ENCODE assay signal across 19 cellular contexts in the genomic region with DNA sequence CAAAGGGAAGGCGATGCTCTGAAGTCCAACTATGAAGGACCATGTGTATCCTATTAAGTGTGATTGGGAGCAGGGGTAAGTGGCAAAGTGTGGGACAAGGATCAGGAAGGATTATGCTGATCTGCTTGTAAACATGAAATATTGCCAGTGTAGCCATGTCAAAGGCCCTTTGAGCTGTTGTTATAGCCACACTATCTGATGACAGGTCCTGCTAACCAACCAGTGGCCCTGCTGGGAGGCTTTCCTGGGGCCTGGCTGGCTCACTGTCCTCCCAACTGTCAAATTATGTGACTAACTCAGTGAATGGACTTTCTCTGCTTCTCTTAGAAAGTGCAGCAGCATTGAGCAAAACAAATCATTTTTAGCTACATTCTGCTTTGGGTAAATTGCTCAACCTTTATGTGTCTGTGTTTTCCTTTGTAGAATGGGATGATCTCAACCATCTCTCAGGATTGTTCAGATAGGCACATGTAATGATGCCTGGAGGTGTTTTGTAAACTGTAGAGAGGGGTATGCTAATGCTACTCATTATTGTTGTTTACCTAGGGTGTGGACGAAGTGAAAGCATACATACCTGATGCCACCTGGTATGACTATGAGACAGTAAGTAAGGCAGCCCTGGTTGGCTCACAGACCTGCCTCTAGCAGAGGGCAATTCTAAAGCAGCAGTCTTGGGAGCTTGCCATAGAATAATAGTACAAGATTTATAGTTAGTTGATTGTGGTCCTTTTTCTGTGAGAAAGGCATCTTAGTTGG. TPM values are rescaled to one million over a fixed set of nuclear protein-coding genes. Genes with fewer than 3 reads are reported as not detected.
"Had no signal": no experiment of that assay in that cellular context is flagged by ENCODE, and none has a peak within 500 bp of the region (broad histone marks: within the 10 kb centered on the region; RNA-seq: fewer than 3 reads in every experiment).

No MANE protein-coding gene starts in this region.

- DNase-seq: activated T-cell treated with anti-CD3 and anti-CD28 coated beads, Interleukin-2, amount 50 U/mL, for 1 hour; amygdala; brain microvascular endothelial cell; dorsolateral prefrontal cortex; glutamatergic neuron; left cardiac atrium; natural killer cell; nucleus accumbens; right lobe of liver; spleen; stimulated activated CD4-positive, alpha-beta T cell treated with anti-CD3 and anti-CD28 coated beads, Interleukin-1b, Interleukin-23, amount 100 ng/mL, for 48 hours; stimulated activated naive CD4-positive, alpha-beta T cell treated with Interleukin-2 at 50 U/mL for 16 hours; T-helper 17 cell; upper lobe of left lung had no signal

- H3K4me3 ChIP-seq: dorsolateral prefrontal cortex, esophagus muscularis mucosa, right lobe of liver, spleen, upper lobe of left lung had no signal

- H3K9me3 ChIP-seq: esophagus muscularis mucosa, right lobe of liver, spleen, upper lobe of left lung had no signal

- H3K36me3 ChIP-seq: brain microvascular endothelial cell, esophagus muscularis mucosa, right lobe of liver, spleen, upper lobe of left lung had no signal

- ATAC-seq: activated CD4-positive, CD25-positive, alpha-beta regulatory T cell treated with anti-CD3 and anti-CD28 coated beads, Interleukin-2, amount 50 U/mL, for 24 hours; activated naive CD4-positive, alpha-beta T cell treated with anti-CD3 and anti-CD28 coated beads, Interleukin-2, amount 50 U/mL, for 72 hours; left cardiac atrium; natural killer cell; T-helper 17 cell had no signal

- H3K4me1 ChIP-seq: esophagus muscularis mucosa, right lobe of liver, spleen, upper lobe of left lung had no signal

- H3K27me3 ChIP-seq: brain microvascular endothelial cell, esophagus muscularis mucosa, right lobe of liver, spleen, upper lobe of left lung had no signal

- H3K27ac ChIP-seq: brain microvascular endothelial cell, dorsolateral prefrontal cortex, esophagus muscularis mucosa, right lobe of liver, spleen, upper lobe of left lung had no signal

RNA-seq across cellular contexts. Expression of a gene that starts 47.4 kb away (rescaled TPM):
- total RNA-seq: activated naive CD4-positive, alpha-beta T cell treated with anti-CD3 and anti-CD28 coated beads, Interleukin-2, amount 50 U/mL, for 72 hours; fibroblast of villous mesenchyme; lung microvascular endothelial cell had no signal
